15 cellular contexts compared by ENCODE assay signal in the genomic region with DNA sequence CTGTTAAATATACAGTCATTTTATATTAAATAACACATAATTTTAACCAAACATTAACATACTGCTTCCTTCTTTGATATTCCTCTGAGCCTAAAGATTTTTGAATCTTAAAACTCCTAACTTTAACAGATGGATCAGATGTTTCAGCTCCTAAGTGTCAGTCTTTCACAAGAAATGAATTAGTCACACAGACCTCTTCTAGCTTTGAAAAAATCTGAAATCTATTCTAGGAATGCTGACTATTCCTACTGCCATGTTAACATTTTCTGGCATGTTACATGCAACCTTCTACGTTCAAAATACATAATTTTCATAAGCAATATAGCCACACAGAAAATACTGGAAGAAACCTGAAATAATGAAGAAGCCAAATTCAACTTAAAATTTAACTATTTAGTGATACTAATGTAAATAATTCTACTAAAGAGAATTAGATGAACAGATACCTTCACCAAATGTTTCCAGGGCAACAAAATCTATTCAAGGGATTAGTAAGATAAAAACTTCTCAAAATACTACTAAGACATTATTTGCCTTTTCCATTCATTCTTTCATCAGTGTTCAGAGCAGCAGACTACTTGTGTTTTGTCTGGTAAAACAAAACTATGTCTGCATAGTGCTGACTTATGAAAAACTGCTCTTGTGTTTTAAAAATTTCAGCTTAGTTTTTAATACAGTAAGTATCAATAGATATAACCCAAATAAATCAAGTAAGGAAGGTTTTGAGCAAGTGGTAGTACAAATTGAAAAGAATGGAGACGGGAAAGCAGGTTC. TPM values are rescaled to one million over a fixed set of nuclear protein-coding genes. Genes with fewer than 3 reads are reported as not detected.
DNase-seq lines count a peak whose midpoint lies in the region; ATAC-seq, FAIRE-seq and TF ChIP-seq lines count a peak whose summit lies in the region.
"Had no signal": no experiment of that assay in that cellular context is flagged by ENCODE, and none has a peak within 500 bp of the region (broad histone marks: within the 10 kb centered on the region; RNA-seq: fewer than 3 reads in every experiment).

No MANE protein-coding gene starts in this region.

- intact Hi-C loops in left colon (cut with DNase I, micrococcal nuclease), result no loop called here

- peaks cover 46% of the 10 kb centered on the region for H3K36me3 Mint-ChIP-seq in nephron progenitor cell (ENCODE audit: low read depth)

- no peak overlapping the region for H3K4me3 Mint-ChIP-seq in nephron progenitor cell
- H3K4me3 Mint-ChIP-seq: activated CD4-positive, alpha-beta memory T cell treated with anti-CD3 and anti-CD28 coated beads, Interleukin-2, amount 10 ng/mL, durations not matched to agents 7 days and 5 days; activated naive CD8-positive, alpha-beta T cell; T-helper 1 cell treated with Interleukin-12 subunit alpha and Interleukin-12 subunit beta and Interleukin-4 antibody, amounts not matched to agents 30 μg/mL and 1 μg/mL, for 36 hours had no signal

- TF ChIP-seq CTCF in nephron progenitor cell (IDR thresholded peaks at IDR 0.05), result no peak

- peaks cover 6% of the 10 kb centered on the region for H3K9me3 Mint-ChIP-seq in nephron progenitor cell
- H3K9me3 Mint-ChIP-seq: activated CD4-positive, alpha-beta memory T cell treated with anti-CD3 and anti-CD28 coated beads, Interleukin-2, amount 10 ng/mL, durations not matched to agents 7 days and 5 days had no signal

- ATAC-seq in GM21381 (IDR thresholded peaks at IDR 0.05; ENCODE audit: unreplicated experiment) (no peak), left colon (no peak)

- DNase-seq in GM03348 (ENCODE audit: low spot score), result peak; percentile 70
- peak; percentile 38 for DNase-seq in RPMI7951 (ENCODE audit: low read depth)
- DNase-seq in nephron progenitor cell, result no peak
- no peak for DNase-seq in left colon
- no peak for DNase-seq in central memory CD4-positive, alpha-beta T cell
- DNase-seq in stimulated activated CD4-positive, alpha-beta T cell treated with anti-CD3 and anti-CD28 coated beads, Interleukin-1b, Interleukin-23, amount 100 ng/mL, for 48 hours, result no peak
- DNase-seq: activated CD4-positive, alpha-beta memory T cell treated with anti-CD3 and anti-CD28 coated beads, Interleukin-2, amount 10 ng/mL, durations not matched to agents 7 days and 5 days; hypothalamus; midbrain; NCI-H2081; NK-92 treated with Interleukin-12 subunit alpha and Interleukin-12 subunit beta, amount 100 ng/mL, for 24 hours had no signal

- H3K27ac Mint-ChIP-seq in nephron progenitor cell, result peak overlapping the region; percentile 62
- H3K27ac Mint-ChIP-seq: activated CD4-positive, alpha-beta memory T cell treated with anti-CD3 and anti-CD28 coated beads, Interleukin-2, amount 10 ng/mL, durations not matched to agents 7 days and 5 days; activated naive CD8-positive, alpha-beta T cell; T-helper 1 cell treated with Interleukin-12 subunit alpha and Interleukin-12 subunit beta and Interleukin-4 antibody, amounts not matched to agents 30 μg/mL and 1 μg/mL, for 36 hours had no signal

- H3K4me1 Mint-ChIP-seq in nephron progenitor cell, result peaks cover 5% of the 10 kb centered on the region

- FAIRE-seq in endometrium (lab: Jason Lieb, UNC), result peak; percentile 29

- no peaks in the 10 kb centered on the region for H3K27me3 Mint-ChIP-seq in nephron progenitor cell (ENCODE audit: low read depth, poor library complexity)
- H3K27me3 Mint-ChIP-seq: activated CD4-positive, alpha-beta memory T cell treated with anti-CD3 and anti-CD28 coated beads, Interleukin-2, amount 10 ng/mL, durations not matched to agents 7 days and 5 days; activated naive CD8-positive, alpha-beta T cell had no signal

RNA-seq across cellular contexts. Expression of gene JMJD1C, which starts 9.2 kb away (rescaled TPM):
- 43.8 and 57.0 TPM in 2 replicates for total RNA-seq in RPMI7951 (2014; rRNA removed; shearing (Covaris generic))
- total RNA-seq in left colon, result 10 to 100 TPM; 56.1 to 75.0 TPM

Comparison
In these comparisons a context has a peak if more than half of its experiments do, and no peak if none do; other contexts are left out.
1. DNase-seq: peak in GM03348 (single experiment) and RPMI7951 (single experiment); none in nephron progenitor cell (single experiment), left colon (0 of 2), central memory CD4-positive, alpha-beta T cell (single experiment) and stimulated activated CD4-positive, alpha-beta T cell treated with anti-CD3 and anti-CD28 coated beads, Interleukin-1b, Interleukin-23, amount 100 ng/mL, for 48 hours (single experiment).